Comparison of ENCODE assay signal across 14 cellular contexts in genomic region chr2:105400138-105400540, GRCh38. TPM values are rescaled to one million over a fixed set of nuclear protein-coding genes. Genes with fewer than 3 reads are reported as not detected.
DNase-seq lines count a peak whose midpoint lies in the region; ATAC-seq and TF ChIP-seq lines count a peak whose summit lies in the region.
"Had no signal": no experiment of that assay in that cellular context is flagged by ENCODE, and none has a peak within 500 bp of the region (broad histone marks: within the 10 kb centered on the region; RNA-seq: fewer than 3 reads in every experiment).

No MANE protein-coding gene starts in this region.

- H3K4me1 ChIP-seq in CD8-positive, alpha-beta T cell (ENCODE audit: insufficient read depth, low read length): peaks cover 13% of the 10 kb centered on the region
- peaks cover 2% of the 10 kb centered on the region; the same call in 1 of the 2 replicates for H3K4me1 ChIP-seq in H9 (ENCODE audit: insufficient read depth, low read length)

- no peaks in the 10 kb centered on the region for H4K20me1 ChIP-seq in H9 (ENCODE audit: control insufficient read depth, insufficient read depth, insufficient read length)

- H3K79me1 ChIP-seq in H9 (ENCODE audit: insufficient read depth, low read depth, low read length, poor library complexity, severe bottlenecking): no peaks in the 10 kb centered on the region

- H3K27ac ChIP-seq in CD8-positive, alpha-beta T cell (ENCODE audit: low read depth, low read length): no peak overlapping the region
- no peak overlapping the region for H3K27ac ChIP-seq in H9 (ENCODE audit: insufficient read length, low read depth, low read length)

- H3K27ac Mint-ChIP-seq in CD8-positive, alpha-beta T cell: no peak overlapping the region
- H3K27ac Mint-ChIP-seq in H9 (no peak overlapping the region), endothelial cell (ENCODE audit: unreplicated experiment) (no peak overlapping the region), neural crest cell (ENCODE audit: unreplicated experiment) (no peak overlapping the region)

- H3K56ac ChIP-seq in H9 (ENCODE audit: insufficient read length, low read depth, low read length): no peak overlapping the region

- H3T11ph ChIP-seq in H9 (ENCODE audit: low read length): no peak overlapping the region

- peak overlapping the region; percentile 66 for H3K4me3 Mint-ChIP-seq in CD8-positive, alpha-beta T cell
- no peak overlapping the region; a peak in 1 of 5 replicates for H3K4me3 Mint-ChIP-seq in H9
- H3K4me3 Mint-ChIP-seq in endothelial cell (ENCODE audit: unreplicated experiment): peak overlapping the region; percentile 80
- H3K4me3 Mint-ChIP-seq in neural crest cell: peak overlapping the region; percentile 73

- H3K4me3 ChIP-seq in CD8-positive, alpha-beta T cell (ENCODE audit: low read depth, low read length): no peak overlapping the region

- peaks cover 2% of the 10 kb centered on the region; the same call in 1 of the 2 replicates for H3K79me2 ChIP-seq in H9 (ENCODE audit: insufficient read depth, low read length)

- POLR2A ChIA-PET in CD8-positive, alpha-beta T cell (lab: Charles Lee): no interaction called here

- H3K9ac ChIP-seq in H9 (ENCODE audit: extremely low read depth, insufficient read length, low read length): no peak overlapping the region

- peaks cover 3% of the 10 kb centered on the region for H3K23me2 ChIP-seq in H9 (ENCODE audit: insufficient read length, low read depth, low read length, poor library complexity, severe bottlenecking)

- H3K4me1 Mint-ChIP-seq in CD8-positive, alpha-beta T cell (ENCODE audit: low read depth): peaks cover 12% of the 10 kb centered on the region
- H3K4me1 Mint-ChIP-seq in H9 (peaks cover 35 to 39% of the 10 kb centered on the region in 2 experiments), endothelial cell (ENCODE audit: unreplicated experiment) (peaks cover 46% of the 10 kb centered on the region), neural crest cell (peaks cover 15% of the 10 kb centered on the region)

- no peak overlapping the region for H2BK12ac ChIP-seq in H9 (ENCODE audit: insufficient read length, low read depth, low read length)

- CTCF ChIA-PET in CD8-positive, alpha-beta T cell (lab: Charles Lee): interaction anchor here (0.7 kb wide), 1 partner anchor 9 kb away, joined by 3 read pairs; no protein-coding TSS in a partner anchor

- H4K5ac ChIP-seq in H9 (ENCODE audit: insufficient read length, low read depth, low read length): no peak overlapping the region

- H2BK20ac ChIP-seq in H9 (ENCODE audit: low read depth, low read length, poor library complexity, severe bottlenecking): no peak overlapping the region

- no peak overlapping the region for H3K14ac ChIP-seq in H9 (ENCODE audit: insufficient read depth, low read length)

- peaks cover 23% of the 10 kb centered on the region for H3K27me3 Mint-ChIP-seq in CD8-positive, alpha-beta T cell (ENCODE audit: low read depth)
- H3K27me3 Mint-ChIP-seq in H9 (ENCODE audit: low read depth) (peaks cover 19% of the 10 kb centered on the region), endothelial cell (ENCODE audit: unreplicated experiment) (peaks cover 5% of the 10 kb centered on the region), neural crest cell (ENCODE audit: low read depth) (peaks cover 33% of the 10 kb centered on the region)

- H3K4me2 ChIP-seq in H9 (ENCODE audit: insufficient read depth, insufficient read length, low read length): no peak overlapping the region

- H3K4ac ChIP-seq in H9 (ENCODE audit: low read depth, low read length): no peak overlapping the region

- intact Hi-C loops in CD8-positive, alpha-beta T cell (cut with DNase I, micrococcal nuclease): no loop called here

- H3K36me3 ChIP-seq in CD8-positive, alpha-beta T cell (ENCODE audit: insufficient read depth, low read length): no peaks in the 10 kb centered on the region

- H2BK5ac ChIP-seq in H9 (ENCODE audit: insufficient read length, low read length): no peak overlapping the region

- H2BK15ac ChIP-seq in H9 (ENCODE audit: low read depth, low read length): no peak overlapping the region

- H4K91ac ChIP-seq in H9 (ENCODE audit: insufficient read length, low read depth, low read length): no peak overlapping the region

- H2AFZ ChIP-seq in H9 (ENCODE audit: low read length): no peak overlapping the region

- no peak for TF ChIP-seq CTCF in CD8-positive, alpha-beta T cell (IDR thresholded peaks at IDR 0.05)
- TF ChIP-seq CTCF in H9 (conservative IDR thresholded peaks at IDR 0.05) (no peak), endothelial cell (IDR thresholded peaks at IDR 0.05; ENCODE audit: unreplicated experiment) (no peak), neural crest cell (conservative IDR thresholded peaks at IDR 0.05) (no peak)

- no peak overlapping the region for H2BK120ac ChIP-seq in H9 (ENCODE audit: low read depth, low read length, poor library complexity, severe bottlenecking)

- H3K9me3 Mint-ChIP-seq in CD8-positive, alpha-beta T cell: no peaks in the 10 kb centered on the region
- H3K9me3 Mint-ChIP-seq in H9 (peaks cover 3 to 7% of the 10 kb centered on the region in 2 experiments; a peak in 4 of 5 replicates), endothelial cell (ENCODE audit: unreplicated experiment) (no peaks in the 10 kb centered on the region), neural crest cell (no peaks in the 10 kb centered on the region)

- no peak overlapping the region for H4K8ac ChIP-seq in H9 (replicated peaks; ENCODE audit: insufficient read length, low read depth, low read length)

- DNase-seq in CD8-positive, alpha-beta T cell: no peak
- DNase-seq in H9: no peak
- no peak for DNase-seq in endothelial cell (ENCODE audit: low spot score)
- no peak for DNase-seq in neural crest cell (ENCODE audit: low read depth, low spot score)
- no peak for DNase-seq in DMS 273 treated with DMSO at 0.1 percent for 48 hours (lab: John Stamatoyannopoulos, UW)
- DNase-seq in RPMI8226: no peak
- DNase-seq: activated CD4-positive, alpha-beta T cell treated with anti-CD3 and anti-CD28 coated beads, Interleukin-2, amount 50 U/mL, for 48 hours; amniotic stem cell; foreskin fibroblast; GOT3; NCI-H1092 treated with DMSO at 0.1 percent for 48 hours; NCI-H82; PC-3 had no signal

- no peak for ATAC-seq in CD8-positive, alpha-beta T cell
- ATAC-seq in HG03039 (IDR thresholded peaks at IDR 0.05; ENCODE audit: unreplicated experiment): no peak
- ATAC-seq: PC-3 had no signal

- H3K23ac ChIP-seq in H9 (ENCODE audit: insufficient read length, low read depth, low read length): no peak overlapping the region

- WGBS in H9 (ENCODE audit: extremely low coverage, insufficient read length, low lambda C conversion rate): no CpG with 5 or more reads among the region's 7 CpGs

- peaks cover 3% of the 10 kb centered on the region for H3K27me3 ChIP-seq in CD8-positive, alpha-beta T cell (ENCODE audit: insufficient read depth, low read length)
- H3K27me3 ChIP-seq in H9 (ENCODE audit: insufficient read depth, low read length): peaks cover 12% of the 10 kb centered on the region; the same call in 1 of the 2 replicates

- no peaks in the 10 kb centered on the region for H3K9me3 ChIP-seq in CD8-positive, alpha-beta T cell (ENCODE audit: low read length)
- H3K9me3 ChIP-seq in H9 (ENCODE audit: control insufficient read depth, low read depth, low read length): no peaks in the 10 kb centered on the region

- peaks cover 1% of the 10 kb centered on the region for H3K36me3 Mint-ChIP-seq in CD8-positive, alpha-beta T cell
- peaks cover 3 to 15% (median 6%) of the 10 kb centered on the region in 3 experiments; a peak in 5 of 7 replicates for H3K36me3 Mint-ChIP-seq in H9 (ENCODE audit: insufficient read depth in 1 of 3, low read depth in 3 of 3)
- no peaks in the 10 kb centered on the region for H3K36me3 Mint-ChIP-seq in endothelial cell (ENCODE audit: low read depth, unreplicated experiment)
- H3K36me3 Mint-ChIP-seq in neural crest cell (ENCODE audit: low read depth): no peaks in the 10 kb centered on the region

- peak overlapping the region; percentile 68 for H2AK5ac ChIP-seq in H9 (ENCODE audit: insufficient read length, low read length)

- H3K18ac ChIP-seq in H9 (ENCODE audit: insufficient read length, low read depth, low read length): no peak overlapping the region

RNA-seq across cellular contexts. Expression of gene FHL2, which starts 1.3 kb away (rescaled TPM):
- under 1 TPM; 0.38 to 0.64 TPM for total RNA-seq in CD8-positive, alpha-beta T cell
- total RNA-seq in H9 (2021): 34.9 and 36.9 TPM in 2 replicates
- total RNA-seq in endothelial cell (ENCODE audit: unreplicated experiment): 18.5 TPM
- total RNA-seq in neural crest cell: 3.8 and 4.8 TPM in 2 replicates

Comparison
In these comparisons a context has a peak if more than half of its experiments do, and no peak if none do; other contexts are left out.
1. H3K4me3 Mint-ChIP-seq: peak in CD8-positive, alpha-beta T cell (single experiment), endothelial cell (single experiment) and neural crest cell (single experiment); none in H9 (0 of 2).